21 cellular contexts compared by ENCODE assay signal in genomic region chr9:94967481-94967880, GRCh38.
"Had no signal": no experiment of that assay in that cellular context is flagged by ENCODE, and none has a peak within 500 bp of the region (broad histone marks: within the 10 kb centered on the region; RNA-seq: fewer than 3 reads in every experiment).

No MANE protein-coding gene starts in this region.

- H3K27me3 ChIP-seq: heart left ventricle, right atrium auricular region, transverse colon, vagina had no signal

- ATAC-seq: activated naive CD8-positive, alpha-beta T cell treated with anti-CD3 and anti-CD28 coated beads, Interleukin-2, amount 50 U/mL, for 24 hours; heart left ventricle; left colon; natural killer cell had no signal

- FAIRE-seq: astrocyte, frontal cortex had no signal

- H3K4me1 ChIP-seq: transverse colon, vagina had no signal

- H3K9me3 ChIP-seq: heart left ventricle, right atrium auricular region, transverse colon, vagina had no signal

- H3K4me3 ChIP-seq: heart left ventricle, right atrium auricular region, skin epidermis, transverse colon, vagina had no signal

- DNase-seq: activated CD4-positive, alpha-beta T cell treated with anti-CD3 and anti-CD28 coated beads for 1 hour; activated CD4-positive, alpha-beta T cell treated with anti-CD3 and anti-CD28 coated beads, Interleukin-2, amount 50 U/mL, for 4 hours; activated naive CD4-positive, alpha-beta T cell treated with anti-CD3 and anti-CD28 coated beads for 36 hours; activated naive CD8-positive, alpha-beta T cell treated with anti-CD3 and anti-CD28 coated beads, Interleukin-2, amount 50 U/mL, for 24 hours; activated T-cell treated with anti-CD3 and anti-CD28 coated beads, Interleukin-2, amount 50 U/mL, for 1 hour; endodermal cell; heart left ventricle; immature natural killer cell; left colon; natural killer cell; posterior cingulate gyrus; stimulated activated CD4-positive, alpha-beta T cell treated with anti-CD3 and anti-CD28 coated beads, Interleukin-4, amount 100 ng/mL, for 24 hours; stimulated activated CD8-positive, alpha-beta memory T cell treated with anti-CD3 and anti-CD28 coated beads, Interleukin-4, amount 100 ng/mL, for 48 hours; stimulated activated naive CD4-positive, alpha-beta T cell treated with Interleukin-2 at 50 U/mL for 16 hours; substantia nigra; transverse colon had no signal

- H3K36me3 ChIP-seq: heart left ventricle, right atrium auricular region, transverse colon, vagina had no signal

- H3K27ac ChIP-seq: heart left ventricle, right atrium auricular region, skin epidermis, transverse colon, vagina had no signal
